23 cellular contexts compared by ENCODE assay signal in the genomic region with DNA sequence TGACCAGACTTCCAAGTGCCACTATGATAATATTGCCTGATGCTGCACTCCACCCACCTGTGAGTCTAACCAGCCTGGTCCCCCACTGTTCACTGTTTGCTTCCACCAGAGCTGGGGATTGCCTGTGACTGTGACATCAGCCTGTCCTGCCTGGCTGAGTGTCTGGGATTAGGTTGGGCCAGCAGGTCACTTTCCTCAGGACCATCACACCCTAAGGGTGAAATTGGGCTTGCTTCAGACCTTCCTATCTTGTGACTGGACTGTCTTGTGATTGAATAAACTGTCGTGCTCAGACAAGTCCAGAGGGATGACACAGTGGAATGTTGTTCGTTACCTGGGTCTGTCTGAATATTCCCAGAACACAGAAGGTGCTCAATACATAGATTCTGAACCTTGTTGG.
"Had no signal": no experiment of that assay in that cellular context is flagged by ENCODE, and none has a peak within 500 bp of the region (broad histone marks: within the 10 kb centered on the region; RNA-seq: fewer than 3 reads in every experiment).

No MANE protein-coding gene starts in this region.

- H3K36me3 ChIP-seq: gastroesophageal sphincter, heart left ventricle, thyroid gland, uterus, WERI-Rb-1 had no signal

- H3K4me1 ChIP-seq: body of pancreas, heart left ventricle, thyroid gland, uterus had no signal

- H3K9me3 Mint-ChIP-seq: activated T-helper 1 cell treated with anti-CD3 and anti-CD28 coated beads, Interleukin-12 subunit alpha, Interleukin-12 subunit beta, Interleukin-2, Interleukin-4 antibody, amounts not matched to agents 30 ng/mL and 10 ng/mL and 1 ng/mL, durations not matched to agents 14 hours and 24 hours and 36 hours; endodermal cell; natural killer cell treated with Interleukin-12 subunit alpha and Interleukin-12 subunit beta and Interleukin-15 and Interleukin-18, amount 100 ng/mL, for 72 hours had no signal

- DNase-seq: activated CD4-positive, alpha-beta T cell treated with anti-CD3 and anti-CD28 coated beads, Interleukin-2, amount 50 U/mL, for 4 hours; activated gamma-delta T cell treated with Interleukin-2 at 50 U/mL for 16 hours; amygdala; body of pancreas; central memory CD4-positive, alpha-beta T cell; dorsolateral prefrontal cortex; endodermal cell; erythroblast; heart left ventricle; occipital lobe; retina; stimulated activated CD4-positive, alpha-beta T cell treated with anti-CD3 and anti-CD28 coated beads, Interleukin-12 subunit alpha, Interleukin-12 subunit beta, amount 100 ng/mL, for 4 hours; stimulated activated CD4-positive, alpha-beta T cell treated with anti-CD3 and anti-CD28 coated beads, Interleukin-1b, Interleukin-23, amount 100 ng/mL, for 48 hours; stimulated activated CD8-positive, alpha-beta memory T cell treated with anti-CD3 and anti-CD28 coated beads, Interleukin-4, amount 100 ng/mL, for 48 hours; stimulated activated naive CD4-positive, alpha-beta T cell; SW 1271; thyroid gland; uterus; WERI-Rb-1 had no signal

- H3K4me1 Mint-ChIP-seq: endodermal cell had no signal

- H3K27me3 ChIP-seq: body of pancreas, gastroesophageal sphincter, thyroid gland, uterus had no signal

- H3K27ac ChIP-seq: body of pancreas, dorsolateral prefrontal cortex, gastroesophageal sphincter, heart left ventricle, thyroid gland, uterus, WERI-Rb-1 had no signal

- ATAC-seq: body of pancreas; gastroesophageal sphincter; heart left ventricle; natural killer cell treated with Interleukin-12 subunit alpha and Interleukin-12 subunit beta and Interleukin-15 and Interleukin-18, amount 100 ng/mL, for 72 hours had no signal

- H3K4me3 ChIP-seq: body of pancreas, dorsolateral prefrontal cortex, gastroesophageal sphincter, heart left ventricle, thyroid gland, uterus had no signal

- H3K4me3 Mint-ChIP-seq: activated naive CD8-positive, alpha-beta T cell; activated T-helper 1 cell treated with anti-CD3 and anti-CD28 coated beads, Interleukin-12 subunit alpha, Interleukin-12 subunit beta, Interleukin-2, Interleukin-4 antibody, amounts not matched to agents 30 ng/mL and 10 ng/mL and 1 ng/mL, durations not matched to agents 14 hours and 24 hours and 36 hours; endodermal cell; natural killer cell treated with Interleukin-12 subunit alpha and Interleukin-12 subunit beta and Interleukin-15 and Interleukin-18, amount 100 ng/mL, for 72 hours had no signal

- H3K9me3 ChIP-seq: body of pancreas, gastroesophageal sphincter, heart left ventricle, thyroid gland, uterus had no signal

- H3K27ac Mint-ChIP-seq: activated naive CD8-positive, alpha-beta T cell; activated T-helper 1 cell treated with anti-CD3 and anti-CD28 coated beads, Interleukin-12 subunit alpha, Interleukin-12 subunit beta, Interleukin-2, Interleukin-4 antibody, amounts not matched to agents 30 ng/mL and 10 ng/mL and 1 ng/mL, durations not matched to agents 14 hours and 24 hours and 36 hours; endodermal cell; natural killer cell treated with Interleukin-12 subunit alpha and Interleukin-12 subunit beta and Interleukin-15 and Interleukin-18, amount 100 ng/mL, for 72 hours had no signal

- H3K36me3 Mint-ChIP-seq: activated naive CD8-positive, alpha-beta T cell; natural killer cell treated with Interleukin-12 subunit alpha and Interleukin-12 subunit beta and Interleukin-15 and Interleukin-18, amount 100 ng/mL, for 72 hours had no signal
